ENCODE assay signal across 28 cellular contexts in the genomic region with DNA sequence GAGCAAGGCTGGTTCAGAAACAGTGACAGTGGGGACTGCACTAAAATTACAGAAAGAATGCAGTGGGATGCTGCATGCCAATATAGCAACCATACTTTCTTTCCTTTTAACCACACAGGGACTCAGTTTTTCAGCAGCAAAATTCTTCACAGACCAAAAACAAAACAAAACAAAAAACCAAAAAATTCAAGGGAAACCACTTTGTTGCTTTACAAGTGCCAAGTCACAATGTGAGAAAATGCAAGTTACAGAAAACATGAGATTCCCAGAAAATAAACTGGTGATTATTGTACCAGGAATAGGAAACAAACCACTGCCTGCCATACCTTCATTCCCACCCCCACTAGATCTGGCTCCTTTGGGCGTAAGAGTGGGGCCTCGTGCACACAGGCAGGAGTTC. TPM values are rescaled to one million over a fixed set of nuclear protein-coding genes. Genes with fewer than 3 reads are reported as not detected.
"Had no signal": no experiment of that assay in that cellular context is flagged by ENCODE, and none has a peak within 500 bp of the region (broad histone marks: within the 10 kb centered on the region; RNA-seq: fewer than 3 reads in every experiment).

No MANE protein-coding gene starts in this region.

- DNase-seq: activated CD4-positive, alpha-beta T cell treated with anti-CD3 and anti-CD28 coated beads for 36 hours; activated CD4-positive, alpha-beta T cell treated with anti-CD3 and anti-CD28 coated beads, Interleukin-2, amount 50 U/mL, for 4 hours; activated CD4-positive, CD25-positive, alpha-beta regulatory T cell; activated CD8-positive, alpha-beta T cell treated with anti-CD3 and anti-CD28 coated beads, Interleukin-2, amount 10 ng/mL, durations not matched to agents 7 days and 5 days; activated effector memory CD4-positive, alpha-beta T cell treated with anti-CD3 and anti-CD28 coated beads, Interleukin-2, amount 50 U/mL, for 16 hours; activated naive CD4-positive, alpha-beta T cell treated with Interleukin-2 at 50 U/mL for 16 hours; activated T-cell treated with anti-CD3 and anti-CD28 coated beads, Interleukin-2, amount 50 U/mL, for 4 hours; amygdala; body of pancreas; central memory CD4-positive, alpha-beta T cell; KG1; NCI-H1092; NCI-H1417; NCI-H1930; NCI-H2171; NCI-H2227 treated with DMSO at 0.1 percent for 48 hours; NCI-H446 treated with DMSO at 0.1 percent for 48 hours; NCI-H526; NCI-H774; OCI-M1; SJCRH30; SK-N-SH; T-helper 1 cell had no signal

- ATAC-seq: activated CD4-positive, alpha-beta T cell treated with anti-CD3 and anti-CD28 coated beads for 36 hours; activated CD8-positive, alpha-beta T cell treated with anti-CD3 and anti-CD28 coated beads, Interleukin-2, amount 10 ng/mL, durations not matched to agents 7 days and 5 days; activated T-cell treated with anti-CD3 and anti-CD28 coated beads, Interleukin-2, amount 50 U/mL, for 4 hours; body of pancreas; Panc1; Right ventricle myocardium inferior had no signal

- H3K4me1 ChIP-seq: body of pancreas, SJCRH30 had no signal

- H3K4me3 ChIP-seq: body of pancreas, SJCRH30 had no signal

- H3K9me3 Mint-ChIP-seq: activated T-cell treated with anti-CD3 and anti-CD28 coated beads, Interleukin-2, amount 50 U/mL, for 4 hours had no signal

- H3K4me3 Mint-ChIP-seq: activated CD4-positive, alpha-beta T cell treated with anti-CD3 and anti-CD28 coated beads for 36 hours; activated CD8-positive, alpha-beta T cell treated with anti-CD3 and anti-CD28 coated beads, Interleukin-2, amount 10 ng/mL, durations not matched to agents 7 days and 5 days; activated naive CD8-positive, alpha-beta T cell; activated T-cell treated with anti-CD3 and anti-CD28 coated beads, Interleukin-2, amount 50 U/mL, for 4 hours had no signal

- H3K9me3 ChIP-seq: body of pancreas, SJCRH30, SK-N-SH had no signal

- H3K27me3 ChIP-seq: body of pancreas, SJCRH30 had no signal

- H3K36me3 Mint-ChIP-seq: activated naive CD8-positive, alpha-beta T cell had no signal

- H3K27ac ChIP-seq: body of pancreas, SJCRH30, VCaP had no signal

- H3K36me3 ChIP-seq: SJCRH30 had no signal

- H3K4me1 Mint-ChIP-seq: activated CD4-positive, alpha-beta T cell treated with anti-CD3 and anti-CD28 coated beads for 36 hours had no signal

- H3K9ac ChIP-seq: SK-N-SH had no signal

- H3K27ac Mint-ChIP-seq: activated CD4-positive, alpha-beta T cell treated with anti-CD3 and anti-CD28 coated beads for 36 hours; activated CD8-positive, alpha-beta T cell treated with anti-CD3 and anti-CD28 coated beads, Interleukin-2, amount 10 ng/mL, durations not matched to agents 7 days and 5 days; activated naive CD8-positive, alpha-beta T cell had no signal

RNA-seq across cellular contexts. Expression of a gene that starts 52.6 kb away (rescaled TPM):
- total RNA-seq: activated CD4-positive, alpha-beta T cell treated with anti-CD3 and anti-CD28 coated beads for 36 hours; activated CD8-positive, alpha-beta T cell treated with anti-CD3 and anti-CD28 coated beads, Interleukin-2, amount 10 ng/mL, durations not matched to agents 7 days and 5 days; T-helper 2 cell treated with Interferon-gamma antibody and Interleukin-4, amounts not matched to agents 100 ng/mL and 5 ng/mL, for 36 hours had no signal
